Comparison of ENCODE assay signal across 8 cellular contexts in the genomic region with DNA sequence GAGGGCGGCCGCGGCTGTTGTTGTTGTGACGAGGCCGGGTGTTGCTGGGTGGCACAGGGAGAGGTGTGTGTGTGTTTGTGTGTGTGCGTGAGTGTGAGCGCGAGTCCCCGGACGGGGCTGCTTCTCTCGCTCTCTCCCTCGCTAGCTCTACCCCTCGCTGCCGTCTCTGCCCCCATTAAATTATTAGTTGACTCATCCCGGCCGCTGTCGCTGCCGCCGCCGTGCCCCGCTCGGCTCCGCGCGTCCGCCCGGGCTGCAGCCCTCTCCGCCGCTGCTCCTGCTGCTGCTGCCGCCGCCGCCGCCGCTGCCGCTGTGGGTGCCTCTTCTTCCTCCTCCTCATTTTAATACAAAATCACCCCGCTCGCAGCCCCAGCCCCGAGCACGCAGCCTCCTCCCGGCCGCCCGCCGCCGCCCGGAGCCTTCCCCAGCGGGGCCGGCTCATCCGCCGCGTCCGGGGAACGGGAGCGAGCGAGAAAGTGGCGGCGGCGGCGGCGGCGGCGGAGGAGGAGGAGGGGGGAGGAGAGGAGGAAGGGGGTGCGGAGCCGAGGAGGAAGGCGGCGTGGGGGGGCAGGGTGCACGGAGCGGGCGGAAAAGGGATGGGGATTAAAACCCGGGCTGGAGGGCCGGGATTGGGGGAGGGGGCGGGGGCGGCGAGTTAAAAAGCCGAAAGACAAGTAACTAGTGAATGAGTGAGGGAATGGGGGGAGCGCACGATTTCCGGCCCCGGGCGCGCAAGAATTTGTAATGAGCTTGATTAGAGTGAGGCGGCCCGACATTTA. TPM values are rescaled to one million over a fixed set of nuclear protein-coding genes. Genes with fewer than 3 reads are reported as not detected.
DNase-seq lines count a peak whose midpoint lies in the region; ATAC-seq, FAIRE-seq and TF ChIP-seq lines count a peak whose summit lies in the region.

Gene SATB1, minus strand, starts transcription at position 478 of the 779 bp plus-strand sequence. CDS start 4,372 bp downstream, outside the sequence.

- no peaks in the 10 kb centered on the region for H3K9me3 ChIP-seq in thyroid gland

- peak within 1 kb of the TSS; percentile 92 for H3K4me3 Mint-ChIP-seq in natural killer cell treated with Interleukin-12 subunit alpha and Interleukin-12 subunit beta and Interleukin-15 and Interleukin-18, amount 100 ng/mL, for 72 hours

- peak in 1 of 2 donors; percentile 59 for TF ChIP-seq POLR2A in thyroid gland (IDR thresholded peaks at IDR 0.05)

- CTCF ChIA-PET in AG04449 (lab: Yijun Ruan, JAX): no interaction called here

- intact Hi-C loops in thyroid gland (cut with DNase I): no loop called here

- no peaks in the 10 kb centered on the region for H3K27me3 ChIP-seq in thyroid gland

- TF ChIP-seq CTCF in AG04449 (IDR thresholded peaks at IDR 0.05; ENCODE audit: insufficient read depth, low read length, missing control alignments) (no peak), thyroid gland (IDR thresholded peaks at IDR 0.05) (no peak)

- peak within 1 kb of the TSS; percentile 74 for H3K4me3 ChIP-seq in AG04449 (ENCODE audit: low read depth, low read length)
- H3K4me3 ChIP-seq in thyroid gland (replicated peaks in 1 of 3): peak within 1 kb of the TSS; percentile 72 to 88 (median 82)

- DNase-seq in AG04449 (ENCODE audit: low read depth, low spot score): no peak
- DNase-seq in RCC 7860 (ENCODE audit: low spot score): peak; percentile 5
- DNase-seq in activated effector memory CD4-positive, alpha-beta T cell treated with Interleukin-2 at 50 U/mL for 16 hours: peak; percentile 54
- DNase-seq in fibroblast of the conjunctiva (ENCODE audit: low read depth): peak; percentile 12
- peak; percentile 76 for DNase-seq in natural killer cell treated with Interleukin-12 subunit alpha and Interleukin-12 subunit beta and Interleukin-15 and Interleukin-18, amount 100 ng/mL, for 72 hours (ENCODE audit: low spot score)
- DNase-seq in thyroid gland: peak; percentile 90 to 92

- no peaks in the 10 kb centered on the region for H3K9me3 Mint-ChIP-seq in natural killer cell treated with Interleukin-12 subunit alpha and Interleukin-12 subunit beta and Interleukin-15 and Interleukin-18, amount 100 ng/mL, for 72 hours

- POLR2A ChIA-PET in AG04449 (lab: Yijun Ruan, JAX): no interaction called here

- no peaks in the 10 kb centered on the region for H3K27me3 Mint-ChIP-seq in natural killer cell treated with Interleukin-12 subunit alpha and Interleukin-12 subunit beta and Interleukin-15 and Interleukin-18, amount 100 ng/mL, for 72 hours

- peaks cover 35% of the 10 kb centered on the region for H3K36me3 Mint-ChIP-seq in natural killer cell treated with Interleukin-12 subunit alpha and Interleukin-12 subunit beta and Interleukin-15 and Interleukin-18, amount 100 ng/mL, for 72 hours

- peaks cover 60 to 74% of the 10 kb centered on the region in 2 donors for H3K4me1 Mint-ChIP-seq in natural killer cell treated with Interleukin-12 subunit alpha and Interleukin-12 subunit beta and Interleukin-15 and Interleukin-18, amount 100 ng/mL, for 72 hours (ENCODE audit: low read depth in 2 of 2)

- no peaks in the 10 kb centered on the region for H3K36me3 ChIP-seq in thyroid gland

- 1% methylated on average over 55 to 64 of the region's 82 CpGs for WGBS in thyroid gland, 2 donors

- H3K4me1 ChIP-seq in thyroid gland: peaks cover 11% of the 10 kb centered on the region in 2 donors

- H3K27ac Mint-ChIP-seq in natural killer cell treated with Interleukin-12 subunit alpha and Interleukin-12 subunit beta and Interleukin-15 and Interleukin-18, amount 100 ng/mL, for 72 hours: peak within 1 kb of the TSS; percentile 79 to 95

- ATAC-seq in GM19324 (IDR thresholded peaks at IDR 0.05; ENCODE audit: low FRiP score, unreplicated experiment) (peak; percentile 73), HG03457 (IDR thresholded peaks at IDR 0.05; ENCODE audit: unreplicated experiment) (peak; percentile 47)
- ATAC-seq in natural killer cell treated with Interleukin-12 subunit alpha and Interleukin-12 subunit beta and Interleukin-15 and Interleukin-18, amount 100 ng/mL, for 72 hours: peak; percentile 73 to 79

- H3K27ac ChIP-seq in thyroid gland: peak within 1 kb of the TSS; percentile 85 to 94 (median 88)

- no peak for FAIRE-seq in RCC 7860 (lab: Jason Lieb, UNC)

RNA-seq across cellular contexts. Expression of gene SATB1, which starts in this region (rescaled TPM):
- 100 to 1,000 TPM; 401 to 512 TPM for total RNA-seq in natural killer cell treated with Interleukin-12 subunit alpha and Interleukin-12 subunit beta and Interleukin-15 and Interleukin-18, amount 100 ng/mL, for 72 hours
- total RNA-seq in thyroid gland: 100 to 1,000 TPM in 1 of 4 donors, 10 to 100 TPM in 3; 45.4 to 115 (median 64.4) TPM
